Comparison of ENCODE assay signal across 11 cellular contexts in genomic region chr12:118436002-118436724, GRCh38. TPM values are rescaled to one million over a fixed set of nuclear protein-coding genes. Genes with fewer than 3 reads are reported as not detected.
DNase-seq lines count a peak whose midpoint lies in the region; FAIRE-seq and TF ChIP-seq lines count a peak whose summit lies in the region.
"Had no signal": no experiment of that assay in that cellular context is flagged by ENCODE, and none has a peak within 500 bp of the region (broad histone marks: within the 10 kb centered on the region; RNA-seq: fewer than 3 reads in every experiment).

No MANE protein-coding gene starts in this region.

- H3K36me3 ChIP-seq in bronchial epithelial cell (ENCODE audit: control insufficient read depth, insufficient read depth, low read length) = no peaks in the 10 kb centered on the region

- FAIRE-seq in bronchial epithelial cell (lab: Jason Lieb, UNC) (no peak), urothelium cell line (lab: Jason Lieb, UNC) (no peak)
- FAIRE-seq: endothelial cell of umbilical vein had no signal

- TF ChIP-seq CTCF in bronchial epithelial cell (IDR thresholded peaks at IDR 0.05; ENCODE audit: insufficient read depth, low read length, severe bottlenecking) (peak; percentile 11), neural crest cell (conservative IDR thresholded peaks at IDR 0.05) (peak; percentile 49)

- H3K9me3 Mint-ChIP-seq in neural crest cell = no peaks in the 10 kb centered on the region
- H3K9me3 Mint-ChIP-seq: nephron had no signal

- H3K4me1 Mint-ChIP-seq in neural crest cell = peaks cover 9% of the 10 kb centered on the region
- H3K4me1 Mint-ChIP-seq: nephron had no signal

- no peaks in the 10 kb centered on the region for H3K27me3 ChIP-seq in bronchial epithelial cell (ENCODE audit: control insufficient read depth, insufficient read depth, low read length)

- peak; percentile 36 for DNase-seq in DMS 273 (lab: John Stamatoyannopoulos, UW; ENCODE audit: unreplicated experiment)
- DNase-seq in DMS 273 treated with DMSO at 0.1 percent for 48 hours (lab: John Stamatoyannopoulos, UW) = no peak
- DNase-seq in NAMALWA (ENCODE audit: low spot score) = peak; percentile 39
- peak; percentile 25 for DNase-seq in bronchial epithelial cell (ENCODE audit: low read depth)
- DNase-seq in neural crest cell (ENCODE audit: low read depth, low spot score) = peak; percentile 15
- no peak for DNase-seq in NCI-H446 (lab: John Stamatoyannopoulos, UW)
- DNase-seq in urothelium cell line (ENCODE audit: low spot score) = no peak
- DNase-seq in activated CD4-positive, alpha-beta T cell treated with anti-CD3 and anti-CD28 coated beads, Interleukin-2, amount 50 U/mL, for 48 hours = no peak
- DNase-seq: activated T-cell treated with anti-CD3 and anti-CD28 coated beads, Interleukin-2, amount 50 U/mL, for 48 hours had no signal

- peaks cover 8% of the 10 kb centered on the region for H3K27me3 Mint-ChIP-seq in neural crest cell (ENCODE audit: low read depth)

- H3K4me3 ChIP-seq in bronchial epithelial cell (ENCODE audit: low read depth, low read length) = no peak overlapping the region

- H3K4me3 Mint-ChIP-seq in neural crest cell = no peak overlapping the region
- H3K4me3 Mint-ChIP-seq: nephron had no signal

- H3K36me3 Mint-ChIP-seq in neural crest cell (ENCODE audit: low read depth) = no peaks in the 10 kb centered on the region

- H3K27ac Mint-ChIP-seq in neural crest cell (ENCODE audit: unreplicated experiment) = no peak overlapping the region
- H3K27ac Mint-ChIP-seq: nephron had no signal

RNA-seq across cellular contexts. Expression of gene SUDS3, which starts 59.8 kb away (rescaled TPM):
- total RNA-seq in bronchial epithelial cell (32.9 and 44.0 TPM in 2 replicates), neural crest cell (44.8 and 50.7 TPM in 2 replicates)

Comparison
In these comparisons a context has a peak if more than half of its experiments do, and no peak if none do; other contexts are left out.
1. DNase-seq: peak in DMS 273 (single experiment), NAMALWA (single experiment), bronchial epithelial cell (single experiment) and neural crest cell (single experiment); none in DMS 273 treated with DMSO at 0.1 percent for 48 hours (single experiment), NCI-H446 (0 of 2), urothelium cell line (single experiment) and activated CD4-positive, alpha-beta T cell treated with anti-CD3 and anti-CD28 coated beads, Interleukin-2, amount 50 U/mL, for 48 hours (0 of 2).